8 cellular contexts compared by ENCODE assay signal in genomic region chr19:44003461-44004134, GRCh38. TPM values are rescaled to one million over a fixed set of nuclear protein-coding genes. Genes with fewer than 3 reads are reported as not detected.
DNase-seq lines count a peak whose midpoint lies in the region; ATAC-seq, FAIRE-seq and TF ChIP-seq lines count a peak whose summit lies in the region.

No MANE protein-coding gene starts in this region.

- TF ChIP-seq EP300 in gastroesophageal sphincter (IDR thresholded peaks at IDR 0.05) (no peak), ovary (IDR thresholded peaks at IDR 0.05) (no peak)

- DNase-seq in AG09309 (ENCODE audit: low read depth) (no peak), HTR-8/SVneo (ENCODE audit: insufficient read length, low spot score) (peak; percentile 11), WTC11 (ENCODE audit: low spot score) (no peak), ovary (peak in 2 of 5 donors; percentile 17 to 23), DMS153 treated with DMSO at 0.1 percent for 48 hours (lab: John Stamatoyannopoulos, UW; ENCODE audit: unreplicated experiment) (no peak)

- peaks cover 12% of the 10 kb centered on the region for H3K4me1 Mint-ChIP-seq in WTC11

- H3K27me3 ChIP-seq in gastroesophageal sphincter (no peaks in the 10 kb centered on the region), ovary (no peaks in the 10 kb centered on the region)

- peak overlapping the region; percentile 98 for H3K4me3 Mint-ChIP-seq in WTC11

- H3K4me1 ChIP-seq in gastroesophageal sphincter (peaks cover 0 to 20% (median 0%) of the 10 kb centered on the region in 3 donors), ovary (ENCODE audit: insufficient read depth) (peaks cover 8% of the 10 kb centered on the region)

- H3K36me3 ChIP-seq in gastroesophageal sphincter (peaks cover 0 to 29% of the 10 kb centered on the region in 2 donors), ovary (peaks cover 3% of the 10 kb centered on the region)

- no peak for TF ChIP-seq POLR2A in gastroesophageal sphincter (IDR thresholded peaks at IDR 0.05)
- no peak for TF ChIP-seq POLR2A in ovary (IDR thresholded peaks at IDR 0.05)

- H3K9me3 Mint-ChIP-seq in WTC11 = peaks cover 39% of the 10 kb centered on the region

- H3K4me3 ChIP-seq in AG09309 (ENCODE audit: control insufficient read depth, low read depth, low read length) = peak overlapping the region; percentile 97
- peak overlapping the region; percentile 67 to 74 for H3K4me3 ChIP-seq in gastroesophageal sphincter
- peak overlapping the region; percentile 84 for H3K4me3 ChIP-seq in ovary

- H3K36me3 Mint-ChIP-seq in WTC11 = peaks cover 27% of the 10 kb centered on the region

- CTCF ChIA-PET in WTC11 (lab: Charles Lee) = interaction anchor here (0.9 kb wide), 2 partner anchors 52 to 69 kb away, joined by 3 to 4 read pairs; partner anchors contain the start of gene ZNF221

- WGBS in gastroesophageal sphincter (ENCODE audit: low coverage in 1 of 2), 2 donors = 18 to 29% methylated on average over 11 to 12 of the region's 19 CpGs
- 17 to 18% (median 18%) methylated on average over 19 of the region's 19 CpGs for WGBS in ovary, 3 donors

- ATAC-seq in GM18511 (IDR thresholded peaks at IDR 0.05; ENCODE audit: unreplicated experiment) (peak; percentile 42), WTC11 (no peak), gastroesophageal sphincter (peak; percentile 19), HG02938 (IDR thresholded peaks at IDR 0.05; ENCODE audit: unreplicated experiment) (no peak)

- TF ChIP-seq CTCF in AG09309 (IDR thresholded peaks at IDR 0.05; ENCODE audit: control insufficient read depth, insufficient read depth, low read depth, low read length, missing control alignments) = peak; percentile 1
- TF ChIP-seq CTCF in WTC11 (IDR thresholded peaks at IDR 0.05) = no peak
- TF ChIP-seq CTCF in gastroesophageal sphincter (IDR thresholded peaks at IDR 0.05) = no peak
- TF ChIP-seq CTCF in ovary (IDR thresholded peaks at IDR 0.05) = no peak

- POLR2A ChIA-PET in WTC11 (lab: Charles Lee) = no interaction called here

- peaks cover 5% of the 10 kb centered on the region; the same call in 1 of the 2 replicates for H3K27me3 Mint-ChIP-seq in WTC11 (ENCODE audit: low read depth)

- H3K9me3 ChIP-seq in gastroesophageal sphincter (peaks cover 0 to 38% (median 0%) of the 10 kb centered on the region in 3 donors), ovary (peaks cover 0 to 23% of the 10 kb centered on the region in 2 donors)

- no peak for FAIRE-seq in HTR-8/SVneo (lab: Jason Lieb, UNC)

- H3K27ac ChIP-seq in gastroesophageal sphincter (peak overlapping the region in 3 of 4 donors; percentile 82 to 84 (median 84)), ovary (no peak overlapping the region)

- intact Hi-C loops in ovary (cut with DNase I) = loop anchor here in 1 of 4 donors (2.0 to 10.0 kb wide), 2 partner anchors 19 to 111 kb away; partner anchors contain the start of genes ZNF155 and ZNF225

- H3K27ac Mint-ChIP-seq in WTC11 = no peak overlapping the region

TF ChIP-seq in WTC11, 78 proteins besides CTCF, POLR2A, EP300 and RAD21:
- TF ChIP-seq ETV6 (CRISPR knock-in tag; IDR thresholded peaks at IDR 0.05) (no peak), GRHL2 (CRISPR knock-in tag; IDR thresholded peaks at IDR 0.05; ENCODE audit: insufficient replicate concordance, severe bottlenecking) (no peak), ZNF423 (CRISPR knock-in tag; IDR thresholded peaks at IDR 0.05) (no peak)
TF ChIP-seq in WTC11: peak in this region for 0.

RNA-seq across cellular contexts. Expression of gene ZNF230, which starts 0.8 kb away (rescaled TPM):
- 2.2 to 4.0 TPM (median 3.5 TPM) in 3 replicates for total RNA-seq in WTC11 (2021)
- total RNA-seq in gastroesophageal sphincter = 1 to 10 TPM; 2.8 to 6.1 (median 3.7) TPM
- 10 to 100 TPM in 1 of 7 donors, 1 to 10 TPM in 6; 2.6 to 11.2 (median 4.4) TPM for total RNA-seq in ovary
- 1 to 10 TPM; 3.5 to 4.1 TPM for polyA plus RNA-seq in ovary

RNA-seq across cellular contexts. Expression of gene ZNF155, which starts 19.6 kb away (rescaled TPM):
- 6.2 to 10.2 TPM (median 7.1 TPM) in 3 replicates for total RNA-seq in WTC11 (2021)
- 1 to 10 TPM; 6.2 to 6.9 (median 6.4) TPM for total RNA-seq in gastroesophageal sphincter
- 10 to 100 TPM in 5 of 7 donors, 1 to 10 TPM in 2; 3.7 to 13.2 (median 10.7) TPM for total RNA-seq in ovary
- 1 to 10 TPM; 6.4 to 9.7 TPM for polyA plus RNA-seq in ovary

RNA-seq across cellular contexts. Expression of gene ZNF222, which starts 21.6 kb away (rescaled TPM):
- total RNA-seq in WTC11 (2021) (3.4 to 4.6 TPM (median 3.5 TPM) in 3 replicates), gastroesophageal sphincter (1 to 10 TPM; 2.0 to 4.9 (median 2.5) TPM), ovary (1 to 10 TPM; 3.3 to 6.0 (median 4.1) TPM)
- 1 to 10 TPM; 4.8 to 4.9 TPM for polyA plus RNA-seq in ovary

RNA-seq across cellular contexts. Expression of gene ZNF223, which starts 48.2 kb away (rescaled TPM):
- total RNA-seq in WTC11 (2021) (5.0 to 7.2 TPM (median 5.7 TPM) in 3 replicates), gastroesophageal sphincter (1 to 10 TPM; 2.3 to 5.5 (median 4.4) TPM), ovary (1 to 10 TPM; 3.5 to 7.3 (median 4.7) TPM)
- 1 to 10 TPM; 4.5 to 6.3 TPM for polyA plus RNA-seq in ovary

RNA-seq across cellular contexts. Expression of gene ZNF221, which starts 52.6 kb away (rescaled TPM):
- total RNA-seq in WTC11 (2021) (7.0 to 7.6 TPM (median 7.2 TPM) in 3 replicates), gastroesophageal sphincter (10 to 100 TPM in 1 of 4 donors, 1 to 10 TPM in 3; 4.2 to 14.3 (median 6.2) TPM), ovary (10 to 100 TPM in 1 of 7 donors, 1 to 10 TPM in 6; 2.2 to 11.5 (median 8.0) TPM)
- polyA plus RNA-seq in ovary = 1 to 10 TPM; 2.3 to 3.3 TPM

Comparison
In these comparisons a context has a peak if more than half of its experiments do, and no peak if none do; other contexts are left out.
1. ATAC-seq: peak in GM18511 (single experiment) and gastroesophageal sphincter (single experiment); none in WTC11 (single experiment) and HG02938 (single experiment).
2. H3K27ac ChIP-seq: peak in gastroesophageal sphincter (3 of 4); none in ovary (0 of 2).
3. Peak in every context shown above with its lines, with median percentiles within 50 percentile points of each other: H3K4me3 ChIP-seq.